In genomic region chr16:25700547-25700946, GRCh38 we compare ENCODE assay signal across 6 cellular contexts. TPM values are rescaled to one million over a fixed set of nuclear protein-coding genes. Genes with fewer than 3 reads are reported as not detected.
"Had no signal": no experiment of that assay in that cellular context is flagged by ENCODE, and none has a peak within 500 bp of the region (broad histone marks: within the 10 kb centered on the region; RNA-seq: fewer than 3 reads in every experiment).

No MANE protein-coding gene starts in this region.

- H3K4me2 ChIP-seq: GM23338, KMS-11 had no signal

- H3K27ac ChIP-seq: KMS-11 had no signal

- H3K4me3 ChIP-seq: GM23338 had no signal

- H2AFZ ChIP-seq: GM23338 had no signal

- H3K9ac ChIP-seq: KMS-11 had no signal

- DNase-seq: H9, HCEC 1CT, KBM-7 had no signal

RNA-seq across cellular contexts. Expression of gene HS3ST4, which starts 8.8 kb away (rescaled TPM):
- total RNA-seq: HT-29 had no signal
